2 cellular contexts compared by ENCODE assay signal in genomic region chr6:87654880-87655454, GRCh38.
TF ChIP-seq lines count a peak whose summit lies in the region.

No MANE protein-coding gene starts in this region.

TF ChIP-seq in HEK293, 187 proteins besides CTCF, POLR2A, EP300 and RAD21 (continued from another document):
- TF ChIP-seq ZNF354C (tag by site-specific recombination; IDR thresholded peaks at IDR 0.05; ENCODE audit: borderline replicate concordance, low read depth), result no peak
- TF ChIP-seq ZNF548 (tag by site-specific recombination; IDR thresholded peaks at IDR 0.05), result no peak
- TF ChIP-seq MEIS1 (CRISPR knock-in tag; IDR thresholded peaks at IDR 0.05; ENCODE audit: borderline replicate concordance), result no peak
- peak; percentile 75 for TF ChIP-seq ZNF121 (tag by site-specific recombination; IDR thresholded peaks at IDR 0.05)
- no peak for TF ChIP-seq ZNF768 (tag by site-specific recombination; IDR thresholded peaks at IDR 0.05)

TF ChIP-seq in K562, 482 proteins besides CTCF, POLR2A, EP300 and RAD21 (continued from another document):
- TF ChIP-seq PATZ1 (CRISPR knock-in tag; IDR thresholded peaks at IDR 0.05; ENCODE audit: borderline replicate concordance) (no peak), RBM25 (IDR thresholded peaks at IDR 0.05; ENCODE audit: low read depth, low read length, severe bottlenecking) (peak; percentile 65)
TF ChIP-seq in K562: peak in this region for 2.
